Comparison of ENCODE assay signal across 19 cellular contexts in genomic region chr12:77342275-77342674, GRCh38.
DNase-seq lines count a peak whose midpoint lies in the region; TF ChIP-seq lines count a peak whose summit lies in the region.
"Had no signal": no experiment of that assay in that cellular context is flagged by ENCODE, and none has a peak within 500 bp of the region (broad histone marks: within the 10 kb centered on the region; RNA-seq: fewer than 3 reads in every experiment).

No MANE protein-coding gene starts in this region.

- H3K27ac ChIP-seq in SK-N-SH (ENCODE audit: low read depth in 2 of 2, low read length in 1 of 2): peak overlapping the region; percentile 47 to 63
- H3K27ac ChIP-seq in endodermal cell (ENCODE audit: low read depth, low read length): peak overlapping the region; percentile 68

- H4K20me1 ChIP-seq in SK-N-SH (ENCODE audit: insufficient read depth): no peaks in the 10 kb centered on the region

- H3K4me1 Mint-ChIP-seq in endodermal cell: no peaks in the 10 kb centered on the region
- peaks cover 50% of the 10 kb centered on the region for H3K4me1 Mint-ChIP-seq in nephron
- H3K4me1 Mint-ChIP-seq in chondrocyte (ENCODE audit: low read depth): no peaks in the 10 kb centered on the region
- H3K4me1 Mint-ChIP-seq: CD4-positive, CD25-positive, alpha-beta regulatory T cell; CD8-positive, alpha-beta memory T cell; IgD-negative memory B cell had no signal

- peak overlapping the region; percentile 15; the same call in 1 of the 2 replicates for H2AFZ ChIP-seq in SK-N-SH (ENCODE audit: low read depth)

- H3K36me3 ChIP-seq in SK-N-SH (replicated peaks in 1 of 2; ENCODE audit: control insufficient read depth in 1 of 2, insufficient read depth in 2 of 2, low read length in 1 of 2) (no peaks in the 10 kb centered on the region), endodermal cell (ENCODE audit: control insufficient read depth, insufficient read depth, low read length) (no peaks in the 10 kb centered on the region)
- H3K36me3 ChIP-seq: BE2C had no signal

- no peaks in the 10 kb centered on the region for H3K36me3 Mint-ChIP-seq in endodermal cell (ENCODE audit: low read depth)
- no peaks in the 10 kb centered on the region for H3K36me3 Mint-ChIP-seq in nephron (ENCODE audit: low read depth)
- no peaks in the 10 kb centered on the region for H3K36me3 Mint-ChIP-seq in chondrocyte (ENCODE audit: low read depth)
- H3K36me3 Mint-ChIP-seq: CD4-positive, CD25-positive, alpha-beta regulatory T cell; CD8-positive, alpha-beta memory T cell; IgD-negative memory B cell had no signal

- peaks cover 29% of the 10 kb centered on the region for H3K79me2 ChIP-seq in SK-N-SH (ENCODE audit: insufficient read depth)

- 7% methylated on average over 2 of the region's 2 CpGs for WGBS in SK-N-SH (ENCODE audit: low lambda C conversion rate)
- 90 to 100% methylated on average over 1 to 2 of the region's 2 CpGs for WGBS in endodermal cell (ENCODE audit: insufficient coverage in 1 of 2, insufficient read length in 1 of 2), 2 experiments

- no peak for TF ChIP-seq EP300 in SK-N-SH (IDR thresholded peaks at IDR 0.05; ENCODE audit: borderline replicate concordance in 1 of 2, low read depth in 1 of 2, low read length in 1 of 2)

- H3K9me3 Mint-ChIP-seq in endodermal cell (no peaks in the 10 kb centered on the region), nephron (no peaks in the 10 kb centered on the region), chondrocyte (ENCODE audit: low read depth) (no peaks in the 10 kb centered on the region)
- H3K9me3 Mint-ChIP-seq: H9 had no signal

- H3F3A ChIP-seq in SK-N-SH (replicated peaks; ENCODE audit: insufficient read depth): peaks cover 11% of the 10 kb centered on the region

- H3K27me3 ChIP-seq in SK-N-SH (ENCODE audit: insufficient read depth): no peaks in the 10 kb centered on the region
- no peaks in the 10 kb centered on the region for H3K27me3 ChIP-seq in endodermal cell (ENCODE audit: control insufficient read depth, insufficient read depth, low read length, poor library complexity, severe bottlenecking)
- H3K27me3 ChIP-seq: BE2C had no signal

- peak overlapping the region; percentile 24 for H3K4me2 ChIP-seq in SK-N-SH

- H3K27me3 Mint-ChIP-seq in endodermal cell (ENCODE audit: insufficient read depth): no peaks in the 10 kb centered on the region
- no peaks in the 10 kb centered on the region for H3K27me3 Mint-ChIP-seq in nephron (ENCODE audit: low read depth)
- H3K27me3 Mint-ChIP-seq in chondrocyte (ENCODE audit: low read depth): peaks cover 11% of the 10 kb centered on the region
- H3K27me3 Mint-ChIP-seq: CD4-positive, CD25-positive, alpha-beta regulatory T cell; CD8-positive, alpha-beta memory T cell; IgD-negative memory B cell had no signal

- no peaks in the 10 kb centered on the region for H3K9me2 ChIP-seq in SK-N-SH

- H3K4me3 ChIP-seq in SK-N-SH (ENCODE audit: low read depth in 2 of 2, low read length in 1 of 2): no peak overlapping the region
- no peak overlapping the region for H3K4me3 ChIP-seq in endodermal cell (ENCODE audit: low read length)

- DNase-seq in SK-N-SH (no peak), endodermal cell (no peak), NCI-H2171 (lab: John Stamatoyannopoulos, UW) (no peak), chondrocyte (ENCODE audit: low spot score) (no peak), NCI-H2107 treated with DMSO at 0.1 percent for 48 hours (lab: John Stamatoyannopoulos, UW; ENCODE audit: unreplicated experiment) (no peak), NCI-H1092 (lab: John Stamatoyannopoulos, UW) (no peak)
- DNase-seq: ACHN; BE2C; C1 segment of cervical spinal cord; CD4-positive, CD25-positive, alpha-beta regulatory T cell; CD8-positive, alpha-beta memory T cell; COR-L47; DMS 273 treated with DMSO at 0.1 percent for 48 hours; DMS53; DND-41; EL; H9 had no signal

- TF ChIP-seq RAD21 in SK-N-SH (IDR thresholded peaks at IDR 0.05; ENCODE audit: low read length): no peak

- POLR2A ChIA-PET in SK-N-SH (lab: Yijun Ruan, JAX): no interaction called here

- H3K27ac Mint-ChIP-seq in endodermal cell: no peak overlapping the region
- H3K27ac Mint-ChIP-seq in nephron: peak overlapping the region; percentile 8 to 30 (median 12)
- no peak overlapping the region for H3K27ac Mint-ChIP-seq in chondrocyte (ENCODE audit: unreplicated experiment)
- H3K27ac Mint-ChIP-seq: CD4-positive, CD25-positive, alpha-beta regulatory T cell; CD8-positive, alpha-beta memory T cell; H9; IgD-negative memory B cell had no signal

- CTCF ChIA-PET in SK-N-SH (lab: Yijun Ruan, JAX): no interaction called here

- H3K9ac ChIP-seq in SK-N-SH: no peak overlapping the region
- no peak overlapping the region for H3K9ac ChIP-seq in endodermal cell (ENCODE audit: extremely low read depth, low read length, poor library complexity, severe bottlenecking)

- TF ChIP-seq CTCF in SK-N-SH (IDR thresholded peaks at IDR 0.05): no peak
- no peak for TF ChIP-seq CTCF in endodermal cell (conservative IDR thresholded peaks at IDR 0.05)
- no peak for TF ChIP-seq CTCF in nephron (IDR thresholded peaks at IDR 0.05; ENCODE audit: unreplicated experiment in 3 of 3)
- TF ChIP-seq CTCF in chondrocyte (IDR thresholded peaks at IDR 0.05): no peak

- H3K9me3 ChIP-seq in SK-N-SH: no peaks in the 10 kb centered on the region
- H3K9me3 ChIP-seq in endodermal cell (ENCODE audit: control insufficient read depth, low read length): no peaks in the 10 kb centered on the region
- H3K9me3 ChIP-seq: BE2C had no signal

- no peak overlapping the region for H3K4me3 Mint-ChIP-seq in endodermal cell
- H3K4me3 Mint-ChIP-seq in nephron: no peak overlapping the region
- no peak overlapping the region for H3K4me3 Mint-ChIP-seq in chondrocyte (ENCODE audit: unreplicated experiment)
- H3K4me3 Mint-ChIP-seq: CD4-positive, CD25-positive, alpha-beta regulatory T cell; CD8-positive, alpha-beta memory T cell; H9; IgD-negative memory B cell had no signal

- peaks cover 4 to 40% of the 10 kb centered on the region in 2 experiments for H3K4me1 ChIP-seq in SK-N-SH (ENCODE audit: control insufficient read depth in 1 of 2, insufficient read depth in 2 of 2, low read depth in 1 of 2, low read length in 1 of 2)
- no peaks in the 10 kb centered on the region for H3K4me1 ChIP-seq in endodermal cell (ENCODE audit: control insufficient read depth, insufficient read depth, low read length)
- H3K4me1 ChIP-seq: BE2C had no signal

TF ChIP-seq in SK-N-SH, 30 proteins besides CTCF, POLR2A, EP300 and RAD21:
- TF ChIP-seq, protein P1, sequence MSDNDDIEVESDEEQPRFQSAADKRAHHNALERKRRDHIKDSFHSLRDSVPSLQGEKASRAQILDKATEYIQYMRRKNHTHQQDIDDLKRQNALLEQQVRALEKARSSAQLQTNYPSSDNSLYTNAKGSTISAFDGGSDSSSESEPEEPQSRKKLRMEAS (IDR thresholded peaks at IDR 0.05; ENCODE audit: low read depth): peak; percentile 51; the same call in 1 of the 2 replicates
- TF ChIP-seq, protein P2, sequence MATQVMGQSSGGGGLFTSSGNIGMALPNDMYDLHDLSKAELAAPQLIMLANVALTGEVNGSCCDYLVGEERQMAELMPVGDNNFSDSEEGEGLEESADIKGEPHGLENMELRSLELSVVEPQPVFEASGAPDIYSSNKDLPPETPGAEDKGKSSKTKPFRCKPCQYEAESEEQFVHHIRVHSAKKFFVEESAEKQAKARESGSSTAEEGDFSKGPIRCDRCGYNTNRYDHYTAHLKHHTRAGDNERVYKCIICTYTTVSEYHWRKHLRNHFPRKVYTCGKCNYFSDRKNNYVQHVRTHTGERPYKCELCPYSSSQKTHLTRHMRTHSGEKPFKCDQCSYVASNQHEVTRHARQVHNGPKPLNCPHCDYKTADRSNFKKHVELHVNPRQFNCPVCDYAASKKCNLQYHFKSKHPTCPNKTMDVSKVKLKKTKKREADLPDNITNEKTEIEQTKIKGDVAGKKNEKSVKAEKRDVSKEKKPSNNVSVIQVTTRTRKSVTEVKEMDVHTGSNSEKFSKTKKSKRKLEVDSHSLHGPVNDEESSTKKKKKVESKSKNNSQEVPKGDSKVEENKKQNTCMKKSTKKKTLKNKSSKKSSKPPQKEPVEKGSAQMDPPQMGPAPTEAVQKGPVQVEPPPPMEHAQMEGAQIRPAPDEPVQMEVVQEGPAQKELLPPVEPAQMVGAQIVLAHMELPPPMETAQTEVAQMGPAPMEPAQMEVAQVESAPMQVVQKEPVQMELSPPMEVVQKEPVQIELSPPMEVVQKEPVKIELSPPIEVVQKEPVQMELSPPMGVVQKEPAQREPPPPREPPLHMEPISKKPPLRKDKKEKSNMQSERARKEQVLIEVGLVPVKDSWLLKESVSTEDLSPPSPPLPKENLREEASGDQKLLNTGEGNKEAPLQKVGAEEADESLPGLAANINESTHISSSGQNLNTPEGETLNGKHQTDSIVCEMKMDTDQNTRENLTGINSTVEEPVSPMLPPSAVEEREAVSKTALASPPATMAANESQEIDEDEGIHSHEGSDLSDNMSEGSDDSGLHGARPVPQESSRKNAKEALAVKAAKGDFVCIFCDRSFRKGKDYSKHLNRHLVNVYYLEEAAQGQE (IDR thresholded peaks at IDR 0.05; ENCODE audit: low read depth, low read length): no peak
- TF ChIP-seq YY1 (IDR thresholded peaks at IDR 0.05; ENCODE audit: low read depth): no peak
- TF ChIP-seq GABPA (IDR thresholded peaks at IDR 0.05; ENCODE audit: low read depth): no peak
- TF ChIP-seq TCF12 (IDR thresholded peaks at IDR 0.05): no peak
- no peak for TF ChIP-seq USF2 (IDR thresholded peaks at IDR 0.05; ENCODE audit: borderline replicate concordance, low read depth, low read length)
- TF ChIP-seq, protein P3, sequence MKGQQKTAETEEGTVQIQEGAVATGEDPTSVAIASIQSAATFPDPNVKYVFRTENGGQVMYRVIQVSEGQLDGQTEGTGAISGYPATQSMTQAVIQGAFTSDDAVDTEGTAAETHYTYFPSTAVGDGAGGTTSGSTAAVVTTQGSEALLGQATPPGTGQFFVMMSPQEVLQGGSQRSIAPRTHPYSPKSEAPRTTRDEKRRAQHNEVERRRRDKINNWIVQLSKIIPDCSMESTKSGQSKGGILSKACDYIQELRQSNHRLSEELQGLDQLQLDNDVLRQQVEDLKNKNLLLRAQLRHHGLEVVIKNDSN (IDR thresholded peaks at IDR 0.05; ENCODE audit: borderline replicate concordance, low read depth): peak; percentile 65; the same call in 1 of the 2 replicates
- no peak for TF ChIP-seq RFX5 (IDR thresholded peaks at IDR 0.05; ENCODE audit: low read length)
- no peak for TF ChIP-seq SIN3A (IDR thresholded peaks at IDR 0.05; ENCODE audit: borderline replicate concordance, low read depth, low read length)

Comparison
In these comparisons a context has a peak if more than half of its experiments do, and no peak if none do; other contexts are left out.
1. H3K27ac Mint-ChIP-seq: peak in nephron (3 of 3); none in endodermal cell (single experiment) and chondrocyte (single experiment).